8 cellular contexts compared by ENCODE assay signal in genomic region chr1:108746382-108747127, GRCh38.
DNase-seq lines count a peak whose midpoint lies in the region; ATAC-seq lines count a peak whose summit lies in the region.

TSS of gene STXBP3 (plus strand) at chr1:108746674. CDS start at chr1:108746738, 64 bp downstream.

- peak; percentile 89 for ATAC-seq in GM19463 (IDR thresholded peaks at IDR 0.05; ENCODE audit: unreplicated experiment)

- DNase-seq in CMK (ENCODE audit: low read depth) (peak; percentile 98), HS-27A (ENCODE audit: low read depth) (peak; percentile 99), NK-92 (lab: John Stamatoyannopoulos, UW; ENCODE audit: unreplicated experiment) (peak; percentile 87), medulla oblongata (ENCODE audit: extremely low spot score) (peak; percentile 99)
- peak; percentile 100 for DNase-seq in activated CD8-positive, alpha-beta memory T cell treated with anti-CD3 and anti-CD28 coated beads for 24 hours
- peak; percentile 99 for DNase-seq in effector CD8-positive, alpha-beta T cell (lab: John Stamatoyannopoulos, UW)
- DNase-seq in stimulated activated CD8-positive, alpha-beta memory T cell treated with anti-CD3 and anti-CD28 coated beads, Interleukin-12 subunit alpha, Interleukin-12 subunit beta, amount 100 ng/mL, for 24 hours (ENCODE audit: extremely low read depth): peak; percentile 99

Comparison
In these comparisons a context has a peak if more than half of its experiments do, and no peak if none do; other contexts are left out.
1. Peak in every context shown above with its lines: DNase-seq and ATAC-seq.